In genomic region chr9:7844283-7844682, GRCh38 we compare ENCODE assay signal across 8 cellular contexts. TPM values are rescaled to one million over a fixed set of nuclear protein-coding genes. Genes with fewer than 3 reads are reported as not detected.
A peak's percentile ranks its signal among the peaks of the same experiment; 100 is the strongest.
DNase-seq lines count a peak whose midpoint lies in the region; ATAC-seq and TF ChIP-seq lines count a peak whose summit lies in the region.

No MANE protein-coding gene starts in this region.

- H3K27me3 Mint-ChIP-seq in neural crest cell (ENCODE audit: low read depth): no peaks in the 10 kb centered on the region
- no peaks in the 10 kb centered on the region for H3K27me3 Mint-ChIP-seq in activated CD8-positive, alpha-beta memory T cell treated with anti-CD3 and anti-CD28 coated beads, Interleukin-2, amount 10 ng/mL, durations not matched to agents 7 days and 5 days

- no peak overlapping the region for H3K27ac ChIP-seq in C4-2B
- H3K27ac ChIP-seq in dorsolateral prefrontal cortex: no peak overlapping the region

- DNase-seq in LNCaP clone FGC (ENCODE audit: low read depth) (no peak), dorsolateral prefrontal cortex (no peak), neural crest cell (ENCODE audit: low read depth, low spot score) (no peak), NCI-H2107 treated with DMSO at 0.1 percent for 48 hours (lab: John Stamatoyannopoulos, UW; ENCODE audit: unreplicated experiment) (no peak)
- no peak for DNase-seq in activated CD8-positive, alpha-beta memory T cell treated with anti-CD3 and anti-CD28 coated beads, Interleukin-2, amount 10 ng/mL, durations not matched to agents 7 days and 5 days

- TF ChIP-seq CTCF in C4-2B (conservative IDR thresholded peaks at IDR 0.05) (peak; percentile 53), LNCaP clone FGC (IDR thresholded peaks at IDR 0.05; ENCODE audit: control insufficient read depth, extremely low read depth, insufficient read depth) (peak; percentile 63), dorsolateral prefrontal cortex (IDR thresholded peaks at IDR 0.05 in 54 of 56, conservative IDR thresholded peaks at IDR 0.05 in 2 of 56; ENCODE audit: low read depth in 1 of 56, partially characterized antibody in 56 of 56) (peak in 52 of 56 donors; percentile 24 to 75 (median 54)), neural crest cell (conservative IDR thresholded peaks at IDR 0.05) (peak; percentile 61)

- H3K27ac Mint-ChIP-seq in neural crest cell (ENCODE audit: unreplicated experiment): no peak overlapping the region
- no peak overlapping the region for H3K27ac Mint-ChIP-seq in activated CD8-positive, alpha-beta memory T cell treated with anti-CD3 and anti-CD28 coated beads, Interleukin-2, amount 10 ng/mL, durations not matched to agents 7 days and 5 days

- peak; percentile 89 for ATAC-seq in GM18861 (IDR thresholded peaks at IDR 0.05; ENCODE audit: unreplicated experiment)
- no peak for ATAC-seq in GM21390 (IDR thresholded peaks at IDR 0.05; ENCODE audit: unreplicated experiment)
- no peak for ATAC-seq in activated CD8-positive, alpha-beta memory T cell treated with anti-CD3 and anti-CD28 coated beads, Interleukin-2, amount 10 ng/mL, durations not matched to agents 7 days and 5 days

- H3K4me3 Mint-ChIP-seq in neural crest cell: no peak overlapping the region
- no peak overlapping the region for H3K4me3 Mint-ChIP-seq in activated CD8-positive, alpha-beta memory T cell treated with anti-CD3 and anti-CD28 coated beads, Interleukin-2, amount 10 ng/mL, durations not matched to agents 7 days and 5 days

- no peaks in the 10 kb centered on the region for H3K27me3 ChIP-seq in dorsolateral prefrontal cortex

- no peaks in the 10 kb centered on the region for H3K4me1 Mint-ChIP-seq in neural crest cell
- no peaks in the 10 kb centered on the region for H3K4me1 Mint-ChIP-seq in activated CD8-positive, alpha-beta memory T cell treated with anti-CD3 and anti-CD28 coated beads, Interleukin-2, amount 10 ng/mL, durations not matched to agents 7 days and 5 days

- H3K9me3 Mint-ChIP-seq in neural crest cell: peaks cover 7% of the 10 kb centered on the region
- peaks cover 2% of the 10 kb centered on the region for H3K9me3 Mint-ChIP-seq in activated CD8-positive, alpha-beta memory T cell treated with anti-CD3 and anti-CD28 coated beads, Interleukin-2, amount 10 ng/mL, durations not matched to agents 7 days and 5 days (ENCODE audit: low read depth)

- no peaks in the 10 kb centered on the region for H3K36me3 Mint-ChIP-seq in neural crest cell (ENCODE audit: low read depth)
- H3K36me3 Mint-ChIP-seq in activated CD8-positive, alpha-beta memory T cell treated with anti-CD3 and anti-CD28 coated beads, Interleukin-2, amount 10 ng/mL, durations not matched to agents 7 days and 5 days: no peaks in the 10 kb centered on the region

- CTCF ChIA-PET in activated CD8-positive, alpha-beta memory T cell treated with anti-CD3 and anti-CD28 coated beads, Interleukin-2, amount 10 ng/mL, durations not matched to agents 7 days and 5 days (lab: Charles Lee): interaction anchor here (0.8 kb wide), 1 partner anchor 12 kb away, joined by 3 read pairs; no protein-coding TSS in a partner anchor

- intact Hi-C loops in dorsolateral prefrontal cortex (cut with DNase I): loop anchor here (10.0 kb wide), 3 partner anchors 131 to 1161 kb away; no protein-coding TSS in a partner anchor

- H3K4me3 ChIP-seq in LNCaP clone FGC (ENCODE audit: low read depth, low read length) (no peak overlapping the region), dorsolateral prefrontal cortex (no peak overlapping the region)

RNA-seq across cellular contexts. Expression of gene DMAC1, which starts 44.7 kb away (rescaled TPM):
- total RNA-seq in dorsolateral prefrontal cortex: 10 to 100 TPM; 16.7 to 63.6 (median 38.6) TPM
- total RNA-seq in neural crest cell: 61.1 and 62.3 TPM in 2 replicates
- 10 to 100 TPM; 40.1 to 54.5 TPM for total RNA-seq in activated CD8-positive, alpha-beta memory T cell treated with anti-CD3 and anti-CD28 coated beads, Interleukin-2, amount 10 ng/mL, durations not matched to agents 7 days and 5 days
